Comparison of ENCODE assay signal across 8 cellular contexts in the genomic region with DNA sequence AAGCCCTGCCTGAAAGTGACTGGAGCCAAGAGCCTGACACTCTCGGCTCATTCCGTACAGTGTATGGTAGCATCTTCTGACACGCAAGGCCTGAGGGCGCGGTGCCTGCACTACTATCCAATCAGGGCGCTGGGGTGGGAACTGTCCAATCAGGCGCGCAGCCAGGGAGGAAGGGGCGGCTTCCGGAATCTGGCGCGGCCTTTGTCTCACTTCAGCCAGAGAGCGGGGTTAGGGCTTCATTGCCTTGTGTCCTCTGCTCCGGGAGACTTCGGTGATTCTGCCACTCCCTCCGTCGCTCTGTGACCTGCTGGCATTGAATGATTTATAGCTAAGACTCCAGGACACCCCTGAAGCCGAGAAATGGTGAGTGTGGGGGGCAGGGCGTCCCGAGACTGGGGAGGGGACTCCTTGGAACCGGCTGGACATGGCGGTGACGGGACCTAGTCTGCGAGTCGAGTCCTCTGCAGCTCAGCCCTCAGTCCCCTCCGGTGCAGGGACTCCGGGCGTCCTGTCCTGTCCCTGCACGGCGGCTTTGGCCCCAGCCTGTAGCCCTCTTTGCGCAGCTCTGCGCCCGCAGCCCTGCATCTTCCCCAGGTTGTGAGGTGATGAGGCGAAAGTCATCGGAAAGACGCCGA.
DNase-seq lines count a peak whose midpoint lies in the region; ATAC-seq and TF ChIP-seq lines count a peak whose summit lies in the region.
"Not testable (repeated sequence)": the region's sequence is repeated elsewhere in the genome, so short reads cannot be mapped to it uniquely, and the experiment has no call there.

No MANE protein-coding gene starts in this region.

- H3K4me1 ChIP-seq in thoracic aorta (ENCODE audit: control insufficient read depth in 1 of 2, low read depth in 2 of 2): not testable (repeated sequence)

- not testable (repeated sequence) for H3K27me3 Mint-ChIP-seq in activated naive CD8-positive, alpha-beta T cell; osteocyte (ENCODE audit: unreplicated experiment)

- TF ChIP-seq CTCF in GM10266 (IDR thresholded peaks at IDR 0.05; ENCODE audit: control insufficient read depth, insufficient read depth, low read depth, missing control alignments); osteocyte (IDR thresholded peaks at IDR 0.05); thoracic aorta (IDR thresholded peaks at IDR 0.05): not testable (repeated sequence)

- H3K4me1 Mint-ChIP-seq in activated naive CD8-positive, alpha-beta T cell (ENCODE audit: low read depth): peaks cover 13% of the 10 kb centered on the region
- H3K4me1 Mint-ChIP-seq in osteocyte (ENCODE audit: unreplicated experiment): not testable (repeated sequence)

- H3K4me3 ChIP-seq in thoracic aorta: peak overlapping the region; percentile 81

- not testable (repeated sequence) for H3K36me3 ChIP-seq in thoracic aorta

- not testable (repeated sequence) for H3K36me3 Mint-ChIP-seq in activated naive CD8-positive, alpha-beta T cell; osteocyte (ENCODE audit: unreplicated experiment)

- peak overlapping the region in 1 of 2 donors; percentile 12 for H3K27ac ChIP-seq in thoracic aorta

- H3K9me3 ChIP-seq in thoracic aorta: not testable (repeated sequence)

- peak; percentile 71 for DNase-seq in GM10266 (ENCODE audit: extremely low spot score)
- peak; percentile 72 for DNase-seq in NCI-H1048 (lab: John Stamatoyannopoulos, UW)
- DNase-seq in SKM-1 treated with dmso at 0.1 percent for 144 hours (lab: John Stamatoyannopoulos, UW; ENCODE audit: unreplicated experiment): peak; percentile 89
- DNase-seq in head of caudate nucleus: peak; percentile 82 to 98 (median 93)
- DNase-seq in osteocyte (ENCODE audit: extremely low spot score, unreplicated experiment): peak; percentile 93
- DNase-seq in thoracic aorta (ENCODE audit: low spot score): peak; percentile 53

- H3K27me3 ChIP-seq in thoracic aorta (replicated peaks; ENCODE audit: insufficient read depth): not testable (repeated sequence)

- peak; percentile 100 for ATAC-seq in HG02588 (IDR thresholded peaks at IDR 0.05; ENCODE audit: unreplicated experiment)
- ATAC-seq in thoracic aorta (ENCODE audit: insufficient number of reproducible peaks, low FRiP score, low read depth): peak; percentile 71

- H3K9me3 Mint-ChIP-seq in activated naive CD8-positive, alpha-beta T cell (ENCODE audit: low read depth); osteocyte (ENCODE audit: unreplicated experiment): not testable (repeated sequence)

- peak overlapping the region; percentile 90 for H3K4me3 Mint-ChIP-seq in activated naive CD8-positive, alpha-beta T cell
- peak overlapping the region; percentile 86 for H3K4me3 Mint-ChIP-seq in osteocyte (ENCODE audit: unreplicated experiment)

- intact Hi-C loops in head of caudate nucleus (cut with DNase I): not testable (repeated sequence)

- H3K27ac Mint-ChIP-seq in activated naive CD8-positive, alpha-beta T cell: not testable (repeated sequence)
- H3K27ac Mint-ChIP-seq in osteocyte (ENCODE audit: unreplicated experiment): peak overlapping the region; percentile 86
